In the genomic region with DNA sequence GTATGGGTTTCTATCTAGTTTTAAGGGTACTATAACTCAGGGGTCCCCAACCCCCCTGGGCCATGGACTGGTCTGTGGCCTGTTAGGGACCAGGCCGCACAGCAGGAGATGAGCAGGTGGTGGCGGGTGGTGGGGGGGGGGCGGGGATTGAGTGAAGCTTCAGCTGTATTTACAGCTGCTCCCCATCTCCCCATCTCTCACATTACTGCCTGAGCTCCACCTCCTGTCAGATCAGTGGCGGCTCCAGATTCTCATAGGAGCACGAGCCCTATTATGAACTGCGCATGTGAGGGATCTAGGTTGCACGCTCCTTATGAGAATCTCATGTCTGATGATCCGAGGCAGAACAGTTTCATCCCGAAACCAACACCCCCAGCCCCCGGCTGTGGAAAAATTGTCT, we compare ENCODE assay signal across 17 cellular contexts.
"Had no signal": no experiment of that assay in that cellular context is flagged by ENCODE, and none has a peak within 500 bp of the region (broad histone marks: within the 10 kb centered on the region; RNA-seq: fewer than 3 reads in every experiment).

No MANE protein-coding gene starts in this region.

- H3K4me1 Mint-ChIP-seq: brain had no signal

- H3K4me3 Mint-ChIP-seq: activated CD4-positive, alpha-beta memory T cell treated with anti-CD3 and anti-CD28 coated beads, Interleukin-2, amount 10 ng/mL, durations not matched to agents 7 days and 5 days; activated CD4-positive, alpha-beta T cell treated with anti-CD3 and anti-CD28 coated beads for 36 hours; activated naive CD8-positive, alpha-beta T cell; brain; central memory CD8-positive, alpha-beta T cell; neural progenitor cell had no signal

- H3K27ac ChIP-seq: gastroesophageal sphincter, neural progenitor cell, ovary, upper lobe of right lung, VCaP had no signal

- H3K27me3 ChIP-seq: gastroesophageal sphincter, ovary, upper lobe of right lung had no signal

- ATAC-seq: activated CD4-positive, alpha-beta T cell treated with anti-CD3 and anti-CD28 coated beads for 36 hours; gastroesophageal sphincter; upper lobe of right lung had no signal

- H3K36me3 Mint-ChIP-seq: brain, neural progenitor cell had no signal

- H3K9me3 Mint-ChIP-seq: activated CD4-positive, alpha-beta memory T cell treated with anti-CD3 and anti-CD28 coated beads, Interleukin-2, amount 10 ng/mL, durations not matched to agents 7 days and 5 days; central memory CD8-positive, alpha-beta T cell had no signal

- H3K9me3 ChIP-seq: gastroesophageal sphincter, ovary, upper lobe of right lung had no signal

- H3K4me2 ChIP-seq: neural progenitor cell had no signal

- H3K36me3 ChIP-seq: gastroesophageal sphincter, neural progenitor cell, ovary, upper lobe of right lung had no signal

- H3K4me3 ChIP-seq: gastroesophageal sphincter, neural progenitor cell, ovary, upper lobe of right lung had no signal

- H3K27ac Mint-ChIP-seq: activated CD4-positive, alpha-beta memory T cell treated with anti-CD3 and anti-CD28 coated beads, Interleukin-2, amount 10 ng/mL, durations not matched to agents 7 days and 5 days; activated CD4-positive, alpha-beta T cell treated with anti-CD3 and anti-CD28 coated beads for 36 hours; activated naive CD8-positive, alpha-beta T cell; neural progenitor cell had no signal

- DNase-seq: activated CD4-positive, alpha-beta memory T cell treated with anti-CD3 and anti-CD28 coated beads, Interleukin-2, amount 10 ng/mL, durations not matched to agents 7 days and 5 days; activated CD4-positive, alpha-beta T cell treated with anti-CD3 and anti-CD28 coated beads for 36 hours; activated gamma-delta T cell; activated T-cell treated with anti-CD3 and anti-CD28 coated beads, Interleukin-2, amount 50 U/mL, for 48 hours; amygdala; cortex of kidney; effector memory CD4-positive, alpha-beta T cell; ovary; stimulated activated CD4-positive, alpha-beta T cell treated with anti-CD3 and anti-CD28 coated beads, Interleukin-2, amount 100 ng/mL, for 48 hours; stimulated activated naive CD4-positive, alpha-beta T cell treated with Interleukin-2 at 50 U/mL for 16 hours; upper lobe of right lung had no signal

- H3K4me1 ChIP-seq: neural progenitor cell had no signal
